ENCODE assay signal across 19 cellular contexts in genomic region chr11:7690648-7691047, GRCh38. TPM values are rescaled to one million over a fixed set of nuclear protein-coding genes. Genes with fewer than 3 reads are reported as not detected.
DNase-seq lines count a peak whose midpoint lies in the region; ATAC-seq, FAIRE-seq and TF ChIP-seq lines count a peak whose summit lies in the region.
"Had no signal": no experiment of that assay in that cellular context is flagged by ENCODE, and none has a peak within 500 bp of the region (broad histone marks: within the 10 kb centered on the region; RNA-seq: fewer than 3 reads in every experiment).

No MANE protein-coding gene starts in this region.

- peak; percentile 68 for FAIRE-seq in GM18507 (lab: Jason Lieb, UNC)
- FAIRE-seq in bronchial epithelial cell (lab: Jason Lieb, UNC) = no peak
- FAIRE-seq: colon had no signal

- peaks cover 28 to 42% (median 35%) of the 10 kb centered on the region in 3 donors for H3K27me3 Mint-ChIP-seq in CD14-positive monocyte (ENCODE audit: low read depth in 3 of 3)

- peak; percentile 53 for ATAC-seq in HG03159 (IDR thresholded peaks at IDR 0.05; ENCODE audit: unreplicated experiment)
- ATAC-seq in GM21576 (IDR thresholded peaks at IDR 0.05; ENCODE audit: unreplicated experiment) = no peak
- no peak for ATAC-seq in GM21360 (IDR thresholded peaks at IDR 0.05; ENCODE audit: unreplicated experiment)
- ATAC-seq: Panc1, sciatic nerve, T-helper 17 cell had no signal

- no peaks in the 10 kb centered on the region for H3K4me1 ChIP-seq in osteoblast (ENCODE audit: insufficient read depth, low read length)

- H3K4me1 Mint-ChIP-seq in CD14-positive monocyte = no peaks in the 10 kb centered on the region

- H3K36me3 ChIP-seq in bronchial epithelial cell (ENCODE audit: control insufficient read depth, insufficient read depth, low read length) = no peaks in the 10 kb centered on the region
- no peaks in the 10 kb centered on the region for H3K36me3 ChIP-seq in osteoblast (ENCODE audit: insufficient read depth, low read length)
- no peaks in the 10 kb centered on the region for H3K36me3 ChIP-seq in brain microvascular endothelial cell (replicated peaks)

- TF ChIP-seq CTCF in bronchial epithelial cell (IDR thresholded peaks at IDR 0.05; ENCODE audit: insufficient read depth, low read length, severe bottlenecking) (no peak), osteoblast (IDR thresholded peaks at IDR 0.05; ENCODE audit: extremely low read depth, low read depth, low read length) (peak; percentile 25), brain microvascular endothelial cell (IDR thresholded peaks at IDR 0.05; ENCODE audit: low read depth, low read length, missing control alignments) (no peak), CD14-positive monocyte (IDR thresholded peaks at IDR 0.05) (no peak)

- no peaks in the 10 kb centered on the region for H3K9me3 ChIP-seq in osteoblast (ENCODE audit: low read depth, low read length)

- H3K4me3 ChIP-seq in bronchial epithelial cell (ENCODE audit: low read depth, low read length) = no peak overlapping the region
- H3K4me3 ChIP-seq in osteoblast (ENCODE audit: insufficient read depth, low read length) = no peak overlapping the region
- no peak overlapping the region for H3K4me3 ChIP-seq in brain microvascular endothelial cell (ENCODE audit: low read depth, low read length)

- in situ Hi-C loops in brain microvascular endothelial cell (cut with HindIII; ENCODE audit: low pct_ligation_motif_present, low sequenced_read_pairs) = no loop called here

- H2AFZ ChIP-seq in osteoblast (ENCODE audit: low read length) = no peak overlapping the region

- no peaks in the 10 kb centered on the region for H3K36me3 Mint-ChIP-seq in CD14-positive monocyte

- H3K79me2 ChIP-seq in osteoblast (ENCODE audit: insufficient read depth, low read length) = no peaks in the 10 kb centered on the region

- H3K27me3 ChIP-seq in bronchial epithelial cell (ENCODE audit: control insufficient read depth, insufficient read depth, low read length) = no peaks in the 10 kb centered on the region
- peaks cover 23% of the 10 kb centered on the region for H3K27me3 ChIP-seq in osteoblast (ENCODE audit: insufficient read depth, low read length)
- H3K27me3 ChIP-seq in brain microvascular endothelial cell (replicated peaks) = no peaks in the 10 kb centered on the region

- intact Hi-C loops in CD14-positive monocyte (cut with micrococcal nuclease) = loop anchor here (5.0 to 10.0 kb wide), 3 partner anchors 593 to 876 kb away; no protein-coding TSS in a partner anchor

- no peak overlapping the region for H3K27ac ChIP-seq in osteoblast (ENCODE audit: low read depth, low read length)
- no peak overlapping the region for H3K27ac ChIP-seq in brain microvascular endothelial cell
- H3K27ac ChIP-seq: C4-2B had no signal

- H3K4me3 Mint-ChIP-seq in CD14-positive monocyte = no peak overlapping the region
- H3K4me3 Mint-ChIP-seq: T-helper 17 cell had no signal

- no peaks in the 10 kb centered on the region for H3K9me3 Mint-ChIP-seq in CD14-positive monocyte

- H3K4me2 ChIP-seq in osteoblast (ENCODE audit: insufficient read depth, low read length) = no peak overlapping the region

- DNase-seq in GM18507 (ENCODE audit: extremely low spot score, insufficient read length, low read depth) (no peak), bronchial epithelial cell (ENCODE audit: low read depth) (peak; percentile 54), osteoblast (ENCODE audit: insufficient read length, low spot score, missing footprints) (no peak), brain microvascular endothelial cell (no peak), CD14-positive monocyte (ENCODE audit: low spot score) (no peak)
- DNase-seq: activated CD4-positive, alpha-beta T cell treated with anti-CD3 and anti-CD28 coated beads for 48 hours; GF-D8; NCI-H1092 treated with DMSO at 0.1 percent for 48 hours; NCI-H524; stimulated activated naive CD4-positive, alpha-beta T cell treated with Interleukin-2 at 50 U/mL for 16 hours; T-helper 17 cell had no signal

- no peak overlapping the region for H3K27ac Mint-ChIP-seq in CD14-positive monocyte
- H3K27ac Mint-ChIP-seq: T-helper 17 cell had no signal

- no peaks in the 10 kb centered on the region for H4K20me1 ChIP-seq in osteoblast (ENCODE audit: insufficient read depth, low read length)

RNA-seq across cellular contexts. Expression of gene OVCH2, which starts 15.6 kb away (rescaled TPM):
- total RNA-seq in bronchial epithelial cell (under 0.01 and 0.38 TPM in 2 replicates), osteoblast (under 0.01 TPM in 1 of 2 replicates, not detected in the other)
- not detected for polyA plus RNA-seq in CD14-positive monocyte
- total RNA-seq: sciatic nerve, T-helper 17 cell had no signal
- polyA plus RNA-seq: neural cell had no signal

RNA-seq across cellular contexts. Expression of gene CYB5R2, which starts 17.3 kb away (rescaled TPM):
- total RNA-seq in bronchial epithelial cell = 12.1 and 16.4 TPM in 2 replicates
- total RNA-seq in osteoblast = 9.1 and 14.8 TPM in 2 replicates
- 1 to 10 TPM in 1 of 2 donors, under 1 TPM in 1; 0.52 to 3.7 TPM for polyA plus RNA-seq in CD14-positive monocyte
- polyA plus RNA-seq: neural cell had no signal
